ENCODE assay signal across 8 cellular contexts in genomic region chr17:28384281-28385036, GRCh38. TPM values are rescaled to one million over a fixed set of nuclear protein-coding genes. Genes with fewer than 3 reads are reported as not detected.
DNase-seq lines count a peak whose midpoint lies in the region; ATAC-seq and TF ChIP-seq lines count a peak whose summit lies in the region.

No MANE protein-coding gene starts in this region.

- POLR2A ChIA-PET in activated CD4-positive, alpha-beta T cell treated with anti-CD3 and anti-CD28 coated beads for 36 hours (lab: Charles Lee): no interaction called here
- POLR2A ChIA-PET in HEK293T (lab: Yijun Ruan, JAX): no interaction called here

- H3K4me3 Mint-ChIP-seq in activated CD4-positive, alpha-beta T cell treated with anti-CD3 and anti-CD28 coated beads for 36 hours: peak overlapping the region; percentile 86
- peak overlapping the region; percentile 88 for H3K4me3 Mint-ChIP-seq in natural killer cell treated with Interleukin-12 subunit alpha and Interleukin-12 subunit beta and Interleukin-15 and Interleukin-18, amount 100 ng/mL, for 72 hours

- DNase-seq in HT-29 (ENCODE audit: low spot score) (peak; percentile 78), HEK293T (ENCODE audit: extremely low spot score) (no peak)
- peak; percentile 85 for DNase-seq in activated CD4-positive, alpha-beta T cell treated with anti-CD3 and anti-CD28 coated beads for 36 hours
- peak; percentile 28 to 45 (median 42) for DNase-seq in effector memory CD4-positive, alpha-beta T cell
- peak; percentile 80 for DNase-seq in natural killer cell treated with Interleukin-12 subunit alpha and Interleukin-12 subunit beta and Interleukin-15 and Interleukin-18, amount 100 ng/mL, for 72 hours (ENCODE audit: low spot score)

- ATAC-seq in GM18909 (IDR thresholded peaks at IDR 0.05; ENCODE audit: poor library complexity, unreplicated experiment) (peak; percentile 74), HG03025 (IDR thresholded peaks at IDR 0.05; ENCODE audit: low FRiP score, unreplicated experiment) (no peak)
- ATAC-seq in activated CD4-positive, alpha-beta T cell treated with anti-CD3 and anti-CD28 coated beads for 36 hours: peak; percentile 93
- ATAC-seq in natural killer cell treated with Interleukin-12 subunit alpha and Interleukin-12 subunit beta and Interleukin-15 and Interleukin-18, amount 100 ng/mL, for 72 hours: peak; percentile 95 to 96

- H3K4me1 Mint-ChIP-seq in activated CD4-positive, alpha-beta T cell treated with anti-CD3 and anti-CD28 coated beads for 36 hours: peaks cover 17% of the 10 kb centered on the region
- H3K4me1 Mint-ChIP-seq in natural killer cell treated with Interleukin-12 subunit alpha and Interleukin-12 subunit beta and Interleukin-15 and Interleukin-18, amount 100 ng/mL, for 72 hours (ENCODE audit: low read depth in 2 of 2): peaks cover 16 to 23% of the 10 kb centered on the region in 2 donors

- H3K36me3 ChIP-seq in effector memory CD4-positive, alpha-beta T cell (ENCODE audit: control insufficient read depth, insufficient read depth, low read length): peaks cover 8% of the 10 kb centered on the region
- H3K36me3 ChIP-seq in subcutaneous abdominal adipose tissue (ENCODE audit: control insufficient read depth in 5 of 5, insufficient read depth in 5 of 5, low read length in 5 of 5): peaks cover 6 to 15% (median 11%) of the 10 kb centered on the region in 5 donors

- H3K9me3 ChIP-seq in effector memory CD4-positive, alpha-beta T cell (ENCODE audit: control insufficient read depth, low read length): no peaks in the 10 kb centered on the region
- no peaks in the 10 kb centered on the region for H3K9me3 ChIP-seq in subcutaneous abdominal adipose tissue (ENCODE audit: control insufficient read depth in 5 of 5, low read length in 5 of 5)

- H3K4me1 ChIP-seq in effector memory CD4-positive, alpha-beta T cell (ENCODE audit: control insufficient read depth, insufficient read depth, low read length, poor library complexity, severe bottlenecking): peaks cover 19% of the 10 kb centered on the region
- peaks cover 0 to 30% (median 22%) of the 10 kb centered on the region in 5 donors for H3K4me1 ChIP-seq in subcutaneous abdominal adipose tissue (ENCODE audit: control insufficient read depth in 5 of 5, insufficient read depth in 5 of 5, low read length in 5 of 5)

- H3K27ac ChIP-seq in effector memory CD4-positive, alpha-beta T cell (ENCODE audit: insufficient read depth, low read length, poor library complexity, severe bottlenecking): peak overlapping the region; percentile 20
- H3K27ac ChIP-seq in subcutaneous abdominal adipose tissue (ENCODE audit: low read depth, low read length): no peak overlapping the region

- CTCF ChIA-PET in activated CD4-positive, alpha-beta T cell treated with anti-CD3 and anti-CD28 coated beads for 36 hours (lab: Charles Lee): interaction anchor here (0.9 to 1.8 kb wide), 6 partner anchors 11 to 167 kb away, joined by 3 to 5 read pairs (median 4); partner anchors contain the start of genes IFT20, POLDIP2 and TNFAIP1
- CTCF ChIA-PET in HEK293T (lab: Yijun Ruan, JAX): interaction anchor here (0.6 kb wide), 1 partner anchor 60 kb away, joined by 3 read pairs; no protein-coding TSS in a partner anchor

- H3K27me3 ChIP-seq in effector memory CD4-positive, alpha-beta T cell (replicated peaks; ENCODE audit: control insufficient read depth, insufficient read depth, low read length, poor library complexity, severe bottlenecking): no peaks in the 10 kb centered on the region
- peaks cover 0 to 17% (median 7%) of the 10 kb centered on the region in 5 donors for H3K27me3 ChIP-seq in subcutaneous abdominal adipose tissue (ENCODE audit: control insufficient read depth in 5 of 5, insufficient read depth in 4 of 5, low read length in 5 of 5)

- H3K27me3 Mint-ChIP-seq in activated CD4-positive, alpha-beta T cell treated with anti-CD3 and anti-CD28 coated beads for 36 hours: peaks cover 11% of the 10 kb centered on the region
- peaks cover 5 to 6% of the 10 kb centered on the region in 2 donors for H3K27me3 Mint-ChIP-seq in natural killer cell treated with Interleukin-12 subunit alpha and Interleukin-12 subunit beta and Interleukin-15 and Interleukin-18, amount 100 ng/mL, for 72 hours

- H3K9me3 Mint-ChIP-seq in activated CD4-positive, alpha-beta T cell treated with anti-CD3 and anti-CD28 coated beads for 36 hours (ENCODE audit: low read depth): no peaks in the 10 kb centered on the region
- H3K9me3 Mint-ChIP-seq in natural killer cell treated with Interleukin-12 subunit alpha and Interleukin-12 subunit beta and Interleukin-15 and Interleukin-18, amount 100 ng/mL, for 72 hours: no peaks in the 10 kb centered on the region

- H3K4me3 ChIP-seq in effector memory CD4-positive, alpha-beta T cell (ENCODE audit: insufficient read depth, low read depth, low read length, poor library complexity, severe bottlenecking): peak overlapping the region; percentile 87
- H3K4me3 ChIP-seq in subcutaneous abdominal adipose tissue (ENCODE audit: low read depth in 1 of 5, low read length in 5 of 5): peak overlapping the region; percentile 64 to 79 (median 70)

- peaks cover 29% of the 10 kb centered on the region for H3K36me3 Mint-ChIP-seq in activated CD4-positive, alpha-beta T cell treated with anti-CD3 and anti-CD28 coated beads for 36 hours (ENCODE audit: low read depth)
- H3K36me3 Mint-ChIP-seq in natural killer cell treated with Interleukin-12 subunit alpha and Interleukin-12 subunit beta and Interleukin-15 and Interleukin-18, amount 100 ng/mL, for 72 hours: no peaks in the 10 kb centered on the region

- intact Hi-C loops in activated CD4-positive, alpha-beta T cell treated with anti-CD3 and anti-CD28 coated beads for 36 hours (cut with DNase I, micrococcal nuclease): loop anchor here (1.0 to 5.0 kb wide), 6 partner anchors 13 to 65 kb away; partner anchors contain the start of genes IFT20 (in 2 of the 2), POLDIP2 (in 2 of the 2), TNFAIP1 (in 2 of the 2) and SARM1 (in 1 of the 2)

- H3K27ac Mint-ChIP-seq in activated CD4-positive, alpha-beta T cell treated with anti-CD3 and anti-CD28 coated beads for 36 hours: peak overlapping the region; percentile 73
- H3K27ac Mint-ChIP-seq in natural killer cell treated with Interleukin-12 subunit alpha and Interleukin-12 subunit beta and Interleukin-15 and Interleukin-18, amount 100 ng/mL, for 72 hours: peak overlapping the region; percentile 42 to 80

- H3K9ac ChIP-seq in subcutaneous abdominal adipose tissue (ENCODE audit: low read length in 5 of 5): peak overlapping the region in 3 of 5 donors; percentile 57 to 71 (median 71)

TF ChIP-seq in HEK293T, 16 proteins besides CTCF, POLR2A, EP300 and RAD21:
- TF ChIP-seq SUZ12 (IDR thresholded peaks at IDR 0.05): no peak
- TF ChIP-seq CTBP1 (IDR thresholded peaks at IDR 0.05; ENCODE audit: borderline replicate concordance): no peak
- TF ChIP-seq ELF4 (IDR thresholded peaks at IDR 0.05): no peak
- TF ChIP-seq ARNT (IDR thresholded peaks at IDR 0.05): no peak
- TF ChIP-seq TARDBP (IDR thresholded peaks at IDR 0.05): no peak
- no peak for TF ChIP-seq ZNF384 (IDR thresholded peaks at IDR 0.05)
- TF ChIP-seq FOXK2 (IDR thresholded peaks at IDR 0.05): no peak
- no peak for TF ChIP-seq HDGF (IDR thresholded peaks at IDR 0.05; ENCODE audit: borderline replicate concordance)
- TF ChIP-seq PKNOX1 (IDR thresholded peaks at IDR 0.05): no peak
- no peak for TF ChIP-seq L3MBTL2 (conservative IDR thresholded peaks at IDR 0.05)
- TF ChIP-seq BHLHE40 (IDR thresholded peaks at IDR 0.05; ENCODE audit: borderline replicate concordance): no peak
- TF ChIP-seq LEF1 (IDR thresholded peaks at IDR 0.05; ENCODE audit: borderline replicate concordance): no peak
- TF ChIP-seq SP1 (IDR thresholded peaks at IDR 0.05): no peak
- no peak for TF ChIP-seq NFRKB (IDR thresholded peaks at IDR 0.05)
- TF ChIP-seq FOXA1 (IDR thresholded peaks at IDR 0.05): no peak
- TF ChIP-seq FOXM1 (IDR thresholded peaks at IDR 0.05; ENCODE audit: borderline replicate concordance): no peak

RNA-seq across cellular contexts. Expression of gene SARM1, which starts 13.0 kb away (rescaled TPM):
- total RNA-seq in HT-29 (2014; rRNA removed; shearing (Covaris generic)): 8.0 and 8.6 TPM in 2 replicates
- 10 to 100 TPM; 18.1 to 21.9 TPM for total RNA-seq in activated CD4-positive, alpha-beta T cell treated with anti-CD3 and anti-CD28 coated beads for 36 hours
- 10 to 100 TPM; 29.4 to 46.2 TPM for total RNA-seq in natural killer cell treated with Interleukin-12 subunit alpha and Interleukin-12 subunit beta and Interleukin-15 and Interleukin-18, amount 100 ng/mL, for 72 hours

RNA-seq across cellular contexts. Expression of gene VTN, which starts 14.4 kb away (rescaled TPM):
- not detected in 2 replicates for total RNA-seq in HT-29 (2014; rRNA removed; shearing (Covaris generic))
- total RNA-seq in activated CD4-positive, alpha-beta T cell treated with anti-CD3 and anti-CD28 coated beads for 36 hours: under 1 TPM in 1 of 2 experiments, not detected in 1; 0.21 TPM
- 1 to 10 TPM in 1 of 2 donors, under 1 TPM in 1; 0.52 to 1.3 TPM for total RNA-seq in natural killer cell treated with Interleukin-12 subunit alpha and Interleukin-12 subunit beta and Interleukin-15 and Interleukin-18, amount 100 ng/mL, for 72 hours

RNA-seq across cellular contexts. Expression of gene SEBOX, which starts 19.5 kb away (rescaled TPM):
- total RNA-seq in HT-29 (2014; rRNA removed; shearing (Covaris generic)): not detected in 2 replicates
- total RNA-seq in activated CD4-positive, alpha-beta T cell treated with anti-CD3 and anti-CD28 coated beads for 36 hours: not detected
- not detected for total RNA-seq in natural killer cell treated with Interleukin-12 subunit alpha and Interleukin-12 subunit beta and Interleukin-15 and Interleukin-18, amount 100 ng/mL, for 72 hours

RNA-seq across cellular contexts. Expression of gene SLC46A1, which starts 21.6 kb away (rescaled TPM):
- 5.0 and 5.1 TPM in 2 replicates for total RNA-seq in HT-29 (2014; rRNA removed; shearing (Covaris generic))
- total RNA-seq in activated CD4-positive, alpha-beta T cell treated with anti-CD3 and anti-CD28 coated beads for 36 hours: 1 to 10 TPM; 3.0 to 4.0 TPM
- total RNA-seq in natural killer cell treated with Interleukin-12 subunit alpha and Interleukin-12 subunit beta and Interleukin-15 and Interleukin-18, amount 100 ng/mL, for 72 hours: 1 to 10 TPM; 3.2 to 8.1 TPM

RNA-seq across cellular contexts. Expression of gene POLDIP2, which starts 27.1 kb away (rescaled TPM):
- total RNA-seq in HT-29 (2014; rRNA removed; shearing (Covaris generic)): 146 and 158 TPM in 2 replicates
- total RNA-seq in activated CD4-positive, alpha-beta T cell treated with anti-CD3 and anti-CD28 coated beads for 36 hours: 10 to 100 TPM; 84.9 to 98.4 TPM
- total RNA-seq in natural killer cell treated with Interleukin-12 subunit alpha and Interleukin-12 subunit beta and Interleukin-15 and Interleukin-18, amount 100 ng/mL, for 72 hours: 100 to 1,000 TPM in 1 of 2 donors, 10 to 100 TPM in 1; 74.9 to 122 TPM
